14 cellular contexts compared by ENCODE assay signal in genomic region chr12:56137853-56138571, GRCh38. TPM values are rescaled to one million over a fixed set of nuclear protein-coding genes. Genes with fewer than 3 reads are reported as not detected.
DNase-seq lines count a peak whose midpoint lies in the region; ATAC-seq and TF ChIP-seq lines count a peak whose summit lies in the region.
"Had no signal": no experiment of that assay in that cellular context is flagged by ENCODE, and none has a peak within 500 bp of the region (broad histone marks: within the 10 kb centered on the region; RNA-seq: fewer than 3 reads in every experiment).

No MANE protein-coding gene starts in this region.

- no peaks in the 10 kb centered on the region for H3K27me3 ChIP-seq in neural progenitor cell
- H3K27me3 ChIP-seq: esophagus muscularis mucosa, upper lobe of left lung had no signal

- no peaks in the 10 kb centered on the region for H4K20me1 ChIP-seq in neural progenitor cell (ENCODE audit: low read depth)

- H3K4me3 ChIP-seq in neural progenitor cell = no peak overlapping the region
- H3K4me3 ChIP-seq: esophagus muscularis mucosa, upper lobe of left lung had no signal

- peaks cover 57% of the 10 kb centered on the region for H3K4me1 Mint-ChIP-seq in activated naive CD4-positive, alpha-beta T cell treated with anti-CD3 and anti-CD28 coated beads for 36 hours (ENCODE audit: low read depth)
- peaks cover 61% of the 10 kb centered on the region for H3K4me1 Mint-ChIP-seq in activated CD4-positive, alpha-beta memory T cell treated with anti-CD3 and anti-CD28 coated beads for 36 hours (ENCODE audit: low read depth)
- H3K4me1 Mint-ChIP-seq in neural progenitor cell = peaks cover 3% of the 10 kb centered on the region

- no peak overlapping the region for H3K27ac ChIP-seq in neural progenitor cell
- H3K27ac ChIP-seq: esophagus muscularis mucosa had no signal

- no peaks in the 10 kb centered on the region for H3K4me1 ChIP-seq in neural progenitor cell

- no peak for ATAC-seq in GM21529 (IDR thresholded peaks at IDR 0.05; ENCODE audit: unreplicated experiment)

- CTCF ChIA-PET in activated naive CD4-positive, alpha-beta T cell treated with anti-CD3 and anti-CD28 coated beads for 36 hours (lab: Charles Lee) = interaction anchor here (1.4 kb wide), 1 partner anchor 11 kb away, joined by 4 read pairs; no protein-coding TSS in a partner anchor
- CTCF ChIA-PET in activated CD4-positive, alpha-beta memory T cell treated with anti-CD3 and anti-CD28 coated beads for 36 hours (lab: Charles Lee) = interaction anchor here (0.8 to 1.8 kb wide), 6 partner anchors 10 to 84 kb away, joined by 3 to 6 read pairs (median 4); partner anchors contain the start of genes ESYT1, RNF41, SMARCC2 and ZC3H10

- POLR2A ChIA-PET in activated CD4-positive, alpha-beta memory T cell treated with anti-CD3 and anti-CD28 coated beads for 36 hours (lab: Charles Lee) = interaction anchor here (1.1 kb wide), 1 partner anchor 31 kb away, joined by 3 read pairs; no protein-coding TSS in a partner anchor

- no peak overlapping the region for H3K4me2 ChIP-seq in neural progenitor cell

- H3K79me2 ChIP-seq in neural progenitor cell (ENCODE audit: low read depth) = no peaks in the 10 kb centered on the region

- intact Hi-C loops in activated naive CD4-positive, alpha-beta T cell treated with anti-CD3 and anti-CD28 coated beads for 36 hours (cut with micrococcal nuclease) = no loop called here
- intact Hi-C loops in activated CD4-positive, alpha-beta memory T cell treated with anti-CD3 and anti-CD28 coated beads for 36 hours (cut with micrococcal nuclease) = loop anchor here (1.0 kb wide), 1 partner anchor 9 kb away; no protein-coding TSS in a partner anchor

- no peak overlapping the region for H2AFZ ChIP-seq in neural progenitor cell (replicated peaks)

- H3K36me3 ChIP-seq in neural progenitor cell = peaks cover 19% of the 10 kb centered on the region

- H3K9me3 ChIP-seq in neural progenitor cell (ENCODE audit: low read depth) = no peaks in the 10 kb centered on the region
- H3K9me3 ChIP-seq: esophagus muscularis mucosa, upper lobe of left lung had no signal

- no peaks in the 10 kb centered on the region for H3F3A ChIP-seq in neural progenitor cell (ENCODE audit: low read depth)

- no peak overlapping the region for H3K4me3 Mint-ChIP-seq in activated naive CD4-positive, alpha-beta T cell treated with anti-CD3 and anti-CD28 coated beads for 36 hours
- H3K4me3 Mint-ChIP-seq in activated CD4-positive, alpha-beta memory T cell treated with anti-CD3 and anti-CD28 coated beads for 36 hours = no peak overlapping the region
- peak overlapping the region; percentile 17 for H3K4me3 Mint-ChIP-seq in neural progenitor cell
- H3K4me3 Mint-ChIP-seq: activated B cell treated with CpG ODN at 0.5 μM for 24 hours; activated T-cell treated with anti-CD3 and anti-CD28 coated beads, Interleukin-2, amount 50 U/mL, for 4 hours had no signal

- peaks cover 66% of the 10 kb centered on the region for H3K36me3 Mint-ChIP-seq in activated naive CD4-positive, alpha-beta T cell treated with anti-CD3 and anti-CD28 coated beads for 36 hours (ENCODE audit: low read depth)
- peaks cover 69% of the 10 kb centered on the region for H3K36me3 Mint-ChIP-seq in activated CD4-positive, alpha-beta memory T cell treated with anti-CD3 and anti-CD28 coated beads for 36 hours
- H3K36me3 Mint-ChIP-seq in neural progenitor cell = peaks cover 55% of the 10 kb centered on the region

- no peak overlapping the region for H3K9ac ChIP-seq in neural progenitor cell

- no peaks in the 10 kb centered on the region for H3K27me3 Mint-ChIP-seq in activated naive CD4-positive, alpha-beta T cell treated with anti-CD3 and anti-CD28 coated beads for 36 hours (ENCODE audit: low read depth)
- no peaks in the 10 kb centered on the region for H3K27me3 Mint-ChIP-seq in activated CD4-positive, alpha-beta memory T cell treated with anti-CD3 and anti-CD28 coated beads for 36 hours
- H3K27me3 Mint-ChIP-seq in neural progenitor cell (ENCODE audit: insufficient read depth, low read depth) = peaks cover 17% of the 10 kb centered on the region
- H3K27me3 Mint-ChIP-seq: activated B cell treated with CpG ODN at 0.5 μM for 24 hours had no signal

- no peak for TF ChIP-seq CTCF in neural progenitor cell (IDR thresholded peaks at IDR 0.05)

- no peak for DNase-seq in activated naive CD4-positive, alpha-beta T cell treated with anti-CD3 and anti-CD28 coated beads for 36 hours
- no peak for DNase-seq in activated naive CD4-positive, alpha-beta T cell treated with anti-CD3 and anti-CD28 coated beads, Interleukin-2, amount 50 U/mL, for 16 hours
- DNase-seq in activated CD4-positive, alpha-beta memory T cell treated with anti-CD3 and anti-CD28 coated beads for 36 hours = no peak
- DNase-seq in neural progenitor cell (ENCODE audit: low spot score) (no peak), HuH-7 (ENCODE audit: low spot score) (no peak)
- DNase-seq: activated B cell treated with CpG ODN at 0.5 μM for 24 hours; activated T-cell treated with anti-CD3 and anti-CD28 coated beads, Interleukin-2, amount 50 U/mL, for 4 hours; GDM1; occipital lobe; stimulated activated CD4-positive, alpha-beta T cell treated with anti-CD3 and anti-CD28 coated beads, Interleukin-4, amount 100 ng/mL, for 4 hours; SW 1271; upper lobe of left lung had no signal

- peak overlapping the region; percentile 20 for H3K27ac Mint-ChIP-seq in activated naive CD4-positive, alpha-beta T cell treated with anti-CD3 and anti-CD28 coated beads for 36 hours
- peak overlapping the region; percentile 50 for H3K27ac Mint-ChIP-seq in activated CD4-positive, alpha-beta memory T cell treated with anti-CD3 and anti-CD28 coated beads for 36 hours
- H3K27ac Mint-ChIP-seq in neural progenitor cell = no peak overlapping the region
- H3K27ac Mint-ChIP-seq: activated B cell treated with CpG ODN at 0.5 μM for 24 hours had no signal

- no peaks in the 10 kb centered on the region for H3K9me3 Mint-ChIP-seq in activated naive CD4-positive, alpha-beta T cell treated with anti-CD3 and anti-CD28 coated beads for 36 hours
- H3K9me3 Mint-ChIP-seq in activated CD4-positive, alpha-beta memory T cell treated with anti-CD3 and anti-CD28 coated beads for 36 hours = no peaks in the 10 kb centered on the region
- H3K9me3 Mint-ChIP-seq in neural progenitor cell = no peaks in the 10 kb centered on the region
- H3K9me3 Mint-ChIP-seq: activated B cell treated with CpG ODN at 0.5 μM for 24 hours; activated T-cell treated with anti-CD3 and anti-CD28 coated beads, Interleukin-2, amount 50 U/mL, for 4 hours had no signal

RNA-seq across cellular contexts. Expression of gene ESYT1, which starts 9.9 kb away (rescaled TPM):
- total RNA-seq in activated naive CD4-positive, alpha-beta T cell treated with anti-CD3 and anti-CD28 coated beads for 36 hours = 10 to 100 TPM; 87.4 to 88.9 TPM
- 100 to 1,000 TPM; 142 to 146 TPM for total RNA-seq in activated CD4-positive, alpha-beta memory T cell treated with anti-CD3 and anti-CD28 coated beads for 36 hours
- 75.3 and 146 TPM in 2 replicates for total RNA-seq in neural progenitor cell (ENCODE audit: low replicate concordance)

RNA-seq across cellular contexts. Expression of gene MYL6B, which starts 14.4 kb away (rescaled TPM):
- 10 to 100 TPM; 49.2 to 57.5 TPM for total RNA-seq in activated naive CD4-positive, alpha-beta T cell treated with anti-CD3 and anti-CD28 coated beads for 36 hours
- 10 to 100 TPM; 63.8 to 70.8 TPM for total RNA-seq in activated CD4-positive, alpha-beta memory T cell treated with anti-CD3 and anti-CD28 coated beads for 36 hours
- total RNA-seq in neural progenitor cell (ENCODE audit: low replicate concordance) = 131 and 198 TPM in 2 replicates

RNA-seq across cellular contexts. Expression of gene ZC3H10, which starts 19.9 kb away (rescaled TPM):
- 1 to 10 TPM; 6.4 to 6.6 TPM for total RNA-seq in activated naive CD4-positive, alpha-beta T cell treated with anti-CD3 and anti-CD28 coated beads for 36 hours
- total RNA-seq in activated CD4-positive, alpha-beta memory T cell treated with anti-CD3 and anti-CD28 coated beads for 36 hours = 1 to 10 TPM; 5.1 to 7.2 TPM
- 10.3 and 10.8 TPM in 2 replicates for total RNA-seq in neural progenitor cell (ENCODE audit: low replicate concordance)

RNA-seq across cellular contexts. Expression of gene MYL6, which starts 20.1 kb away (rescaled TPM):
- total RNA-seq in activated naive CD4-positive, alpha-beta T cell treated with anti-CD3 and anti-CD28 coated beads for 36 hours = 100 to 1,000 TPM; 841 to 868 TPM
- total RNA-seq in activated CD4-positive, alpha-beta memory T cell treated with anti-CD3 and anti-CD28 coated beads for 36 hours = 1,000 to 10,000 TPM; 1,196 to 1,215 TPM
- 1,139 and 1,233 TPM in 2 replicates for total RNA-seq in neural progenitor cell (ENCODE audit: low replicate concordance)

RNA-seq across cellular contexts. Expression of gene RPL41, which starts 21.6 kb away (rescaled TPM):
- 1,000 to 10,000 TPM; 5,971 to 6,299 TPM for total RNA-seq in activated naive CD4-positive, alpha-beta T cell treated with anti-CD3 and anti-CD28 coated beads for 36 hours
- 1,000 to 10,000 TPM; 5,210 to 5,251 TPM for total RNA-seq in activated CD4-positive, alpha-beta memory T cell treated with anti-CD3 and anti-CD28 coated beads for 36 hours
- total RNA-seq in neural progenitor cell (ENCODE audit: low replicate concordance) = 3,372 and 3,805 TPM in 2 replicates
